Comparison of ENCODE assay signal across 9 cellular contexts in genomic region chr16:31879937-31880321, GRCh38. TPM values are rescaled to one million over a fixed set of nuclear protein-coding genes. Genes with fewer than 3 reads are reported as not detected.
DNase-seq lines count a peak whose midpoint lies in the region; ATAC-seq and TF ChIP-seq lines count a peak whose summit lies in the region.
"Had no signal": no experiment of that assay in that cellular context is flagged by ENCODE, and none has a peak within 500 bp of the region (broad histone marks: within the 10 kb centered on the region; RNA-seq: fewer than 3 reads in every experiment).

No MANE protein-coding gene starts in this region.

- intact Hi-C loops in activated T-helper 1 cell treated with anti-CD3 and anti-CD28 coated beads, Interleukin-12 subunit alpha, Interleukin-12 subunit beta, Interleukin-2, Interleukin-4 antibody, amounts not matched to agents 30 ng/mL and 10 ng/mL and 1 ng/mL, durations not matched to agents 14 hours and 24 hours and 36 hours (cut with micrococcal nuclease), result loop anchor here (1.0 to 5.0 kb wide), 3 partner anchors 8 to 37 kb away; no protein-coding TSS in a partner anchor
- intact Hi-C loops in ovary (cut with DNase I), result loop anchor here in 3 of 4 donors (10.0 kb wide), 3 partner anchors 425 to 895 kb away; partner anchors contain the start of genes HSD3B7 (in 2 of the 3) and ARMC5 (in 1 of the 3)

- H3K36me3 ChIP-seq in HUES48 (ENCODE audit: control insufficient read depth, insufficient read depth, low read length), result peaks cover 27% of the 10 kb centered on the region
- H3K36me3 ChIP-seq in hepatocyte (replicated peaks; ENCODE audit: insufficient read depth, low read depth), result no peaks in the 10 kb centered on the region
- H3K36me3 ChIP-seq in ovary, result no peaks in the 10 kb centered on the region

- H3K4me1 ChIP-seq in HUES48 (ENCODE audit: control insufficient read depth, insufficient read depth, low read length) (peaks cover 1% of the 10 kb centered on the region), hepatocyte (ENCODE audit: insufficient read depth) (peaks cover 29% of the 10 kb centered on the region), ovary (ENCODE audit: insufficient read depth) (peaks cover 4% of the 10 kb centered on the region)

- peaks cover 3% of the 10 kb centered on the region for H4K20me1 ChIP-seq in hepatocyte (ENCODE audit: insufficient read depth, poor library complexity, severe bottlenecking)

- H3K4me1 Mint-ChIP-seq in activated T-helper 1 cell treated with anti-CD3 and anti-CD28 coated beads, Interleukin-12 subunit alpha, Interleukin-12 subunit beta, Interleukin-2, Interleukin-4 antibody, amounts not matched to agents 30 ng/mL and 10 ng/mL and 1 ng/mL, durations not matched to agents 14 hours and 24 hours and 36 hours (ENCODE audit: low read depth), result peaks cover 78% of the 10 kb centered on the region
- H3K4me1 Mint-ChIP-seq in stimulated activated naive CD8-positive, alpha-beta T cell treated with anti-CD3 and anti-CD28 coated beads, Interleukin-15, amount 100 ng/mL, for 72 hours, result peaks cover 68% of the 10 kb centered on the region

- H3K36me3 Mint-ChIP-seq in activated T-helper 1 cell treated with anti-CD3 and anti-CD28 coated beads, Interleukin-12 subunit alpha, Interleukin-12 subunit beta, Interleukin-2, Interleukin-4 antibody, amounts not matched to agents 30 ng/mL and 10 ng/mL and 1 ng/mL, durations not matched to agents 14 hours and 24 hours and 36 hours (ENCODE audit: low read depth), result peaks cover 88% of the 10 kb centered on the region

- H3K27ac Mint-ChIP-seq in activated T-helper 1 cell treated with anti-CD3 and anti-CD28 coated beads, Interleukin-12 subunit alpha, Interleukin-12 subunit beta, Interleukin-2, Interleukin-4 antibody, amounts not matched to agents 30 ng/mL and 10 ng/mL and 1 ng/mL, durations not matched to agents 14 hours and 24 hours and 36 hours, result peak overlapping the region; percentile 84
- H3K27ac Mint-ChIP-seq in stimulated activated naive CD8-positive, alpha-beta T cell treated with anti-CD3 and anti-CD28 coated beads, Interleukin-15, amount 100 ng/mL, for 72 hours, result peak overlapping the region; percentile 63 to 67

- H3K9ac ChIP-seq in HUES48 (ENCODE audit: low read depth, low read length), result no peak overlapping the region

- H3K79me2 ChIP-seq in hepatocyte, result peaks cover 96% of the 10 kb centered on the region

- WGBS in hepatocyte (ENCODE audit: low lambda C conversion rate, missing lambda C conversion rate), result 35% methylated on average over 1 of the region's 1 CpG
- 18 to 39% (median 36%) methylated on average over 1 of the region's 1 CpG for WGBS in ovary, 3 donors

- H3K4me3 ChIP-seq in HUES48 (ENCODE audit: low read depth, low read length), result no peak overlapping the region
- no peak overlapping the region for H3K4me3 ChIP-seq in hepatocyte
- H3K4me3 ChIP-seq in ovary, result no peak overlapping the region

- TF ChIP-seq EP300 in ovary (IDR thresholded peaks at IDR 0.05), result no peak

- peaks cover 25% of the 10 kb centered on the region for H3K9me3 Mint-ChIP-seq in activated T-helper 1 cell treated with anti-CD3 and anti-CD28 coated beads, Interleukin-12 subunit alpha, Interleukin-12 subunit beta, Interleukin-2, Interleukin-4 antibody, amounts not matched to agents 30 ng/mL and 10 ng/mL and 1 ng/mL, durations not matched to agents 14 hours and 24 hours and 36 hours
- H3K9me3 Mint-ChIP-seq in stimulated activated naive CD8-positive, alpha-beta T cell treated with anti-CD3 and anti-CD28 coated beads, Interleukin-15, amount 100 ng/mL, for 72 hours, result no peaks in the 10 kb centered on the region

- ATAC-seq in stimulated activated naive CD8-positive, alpha-beta T cell treated with anti-CD3 and anti-CD28 coated beads, Interleukin-15, amount 100 ng/mL, for 72 hours, result no peak

- H3K9me2 ChIP-seq in hepatocyte (replicated peaks; ENCODE audit: insufficient read depth), result no peaks in the 10 kb centered on the region

- TF ChIP-seq CTCF in hepatocyte (IDR thresholded peaks at IDR 0.05; ENCODE audit: poor library complexity), result no peak
- TF ChIP-seq CTCF in ovary (IDR thresholded peaks at IDR 0.05), result no peak

- no peaks in the 10 kb centered on the region for H3K27me3 ChIP-seq in HUES48 (ENCODE audit: control insufficient read depth, insufficient read depth, low read length)
- no peaks in the 10 kb centered on the region for H3K27me3 ChIP-seq in hepatocyte
- H3K27me3 ChIP-seq in ovary, result no peaks in the 10 kb centered on the region

- no peaks in the 10 kb centered on the region for H3K27me3 Mint-ChIP-seq in activated T-helper 1 cell treated with anti-CD3 and anti-CD28 coated beads, Interleukin-12 subunit alpha, Interleukin-12 subunit beta, Interleukin-2, Interleukin-4 antibody, amounts not matched to agents 30 ng/mL and 10 ng/mL and 1 ng/mL, durations not matched to agents 14 hours and 24 hours and 36 hours (ENCODE audit: insufficient read depth)
- H3K27me3 Mint-ChIP-seq in stimulated activated naive CD8-positive, alpha-beta T cell treated with anti-CD3 and anti-CD28 coated beads, Interleukin-15, amount 100 ng/mL, for 72 hours, result no peaks in the 10 kb centered on the region

- H2AFZ ChIP-seq in hepatocyte, result no peak overlapping the region

- DNase-seq in activated T-helper 1 cell treated with anti-CD3 and anti-CD28 coated beads, Interleukin-12 subunit alpha, Interleukin-12 subunit beta, Interleukin-2, Interleukin-4 antibody, amounts not matched to agents 30 ng/mL and 10 ng/mL and 1 ng/mL, durations not matched to agents 14 hours and 24 hours and 36 hours (ENCODE audit: low spot score), result no peak
- no peak for DNase-seq in hepatocyte (ENCODE audit: low spot score)
- DNase-seq in stimulated activated naive CD8-positive, alpha-beta T cell treated with anti-CD3 and anti-CD28 coated beads, Interleukin-15, amount 100 ng/mL, for 72 hours, result no peak
- no peak for DNase-seq in substantia nigra (lab: John Stamatoyannopoulos, UW)
- DNase-seq in NCI-H510A treated with DMSO at 0.1 percent for 48 hours (lab: John Stamatoyannopoulos, UW), result no peak
- no peak for DNase-seq in ovary
- DNase-seq: NCI-H1694 treated with DMSO at 0.1 percent for 48 hours, T-helper 9 cell had no signal

- H3K4me3 Mint-ChIP-seq in activated T-helper 1 cell treated with anti-CD3 and anti-CD28 coated beads, Interleukin-12 subunit alpha, Interleukin-12 subunit beta, Interleukin-2, Interleukin-4 antibody, amounts not matched to agents 30 ng/mL and 10 ng/mL and 1 ng/mL, durations not matched to agents 14 hours and 24 hours and 36 hours, result peak overlapping the region; percentile 96
- H3K4me3 Mint-ChIP-seq in stimulated activated naive CD8-positive, alpha-beta T cell treated with anti-CD3 and anti-CD28 coated beads, Interleukin-15, amount 100 ng/mL, for 72 hours, result peak overlapping the region; percentile 90 to 93

- no peak for TF ChIP-seq POLR2A in ovary (IDR thresholded peaks at IDR 0.05)

- H3K9me3 ChIP-seq in HUES48 (ENCODE audit: control insufficient read depth, insufficient read depth, low read length) (no peaks in the 10 kb centered on the region), hepatocyte (ENCODE audit: low read depth) (no peaks in the 10 kb centered on the region), ovary (no peaks in the 10 kb centered on the region)

- peak overlapping the region; percentile 54 for H3K27ac ChIP-seq in HUES48 (ENCODE audit: low read depth, low read length)
- H3K27ac ChIP-seq in hepatocyte, result peak overlapping the region; percentile 53
- H3K27ac ChIP-seq in substantia nigra (ENCODE audit: low read depth, low read length, poor library complexity, severe bottlenecking), result no peak overlapping the region
- no peak overlapping the region for H3K27ac ChIP-seq in ovary

- H3K4me2 ChIP-seq in hepatocyte, result no peak overlapping the region

RNA-seq across cellular contexts. Expression of gene ZNF267, which starts 6.3 kb away (rescaled TPM):
- 93.9 and 98.9 TPM in 2 replicates for total RNA-seq in activated T-helper 1 cell treated with anti-CD3 and anti-CD28 coated beads, Interleukin-12 subunit alpha, Interleukin-12 subunit beta, Interleukin-2, Interleukin-4 antibody, amounts not matched to agents 30 ng/mL and 10 ng/mL and 1 ng/mL, durations not matched to agents 14 hours and 24 hours and 36 hours
- total RNA-seq in hepatocyte (14.6 and 18.2 TPM in 2 replicates), ovary (10 to 100 TPM; 10.0 to 16.3 (median 13.6) TPM)
- polyA plus RNA-seq in hepatocyte (5.5 and 6.4 TPM in 2 replicates), ovary (1 to 10 TPM; 6.0 to 6.4 TPM)

Comparison
In these comparisons a context has a peak if more than half of its experiments do, and no peak if none do; other contexts are left out.
1. H3K27ac ChIP-seq: peak in HUES48 (single experiment) and hepatocyte (single experiment); none in substantia nigra (single experiment) and ovary (0 of 2).